25 cellular contexts compared by ENCODE assay signal in the genomic region with DNA sequence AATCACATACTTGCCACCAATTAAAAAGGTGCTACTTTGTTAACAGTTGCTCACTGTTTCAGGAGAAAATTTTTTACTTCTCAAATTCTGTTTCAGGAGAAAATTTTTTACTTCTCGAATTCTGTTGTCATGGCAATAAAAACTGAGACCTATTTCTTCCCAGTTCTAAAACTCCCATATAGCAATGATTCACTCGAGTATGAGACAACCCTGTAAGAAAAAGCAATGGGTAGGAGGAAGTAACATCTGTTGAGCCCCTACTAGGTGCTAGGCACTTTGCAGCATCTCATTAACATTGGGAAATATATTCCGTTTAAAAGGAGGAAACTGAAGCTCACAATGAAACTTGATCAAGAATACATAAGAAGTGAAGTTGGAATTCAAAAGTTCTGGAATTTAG. TPM values are rescaled to one million over a fixed set of nuclear protein-coding genes. Genes with fewer than 3 reads are reported as not detected.
"Had no signal": no experiment of that assay in that cellular context is flagged by ENCODE, and none has a peak within 500 bp of the region (broad histone marks: within the 10 kb centered on the region; RNA-seq: fewer than 3 reads in every experiment).

No MANE protein-coding gene starts in this region.

- H3K4me3 ChIP-seq: colonic mucosa, esophagus squamous epithelium, gastroesophageal sphincter, left ventricle myocardium inferior, lower lobe of right lung, psoas muscle, spleen, suprapubic skin, thyroid gland had no signal

- H3K9me3 ChIP-seq: colonic mucosa, esophagus squamous epithelium, gastroesophageal sphincter, left ventricle myocardium inferior, lower lobe of right lung, psoas muscle, suprapubic skin, thyroid gland had no signal

- H3K4me3 Mint-ChIP-seq: immature natural killer cell, memory B cell, mesothelial cell of epicardium, nephron, type B pancreatic cell had no signal

- H3K36me3 Mint-ChIP-seq: immature natural killer cell, memory B cell, mesothelial cell of epicardium, type B pancreatic cell had no signal

- H3K36me3 ChIP-seq: colonic mucosa, esophagus squamous epithelium, gastroesophageal sphincter, left ventricle myocardium inferior, lower lobe of right lung, spleen, suprapubic skin, thyroid gland had no signal

- H3K9me3 Mint-ChIP-seq: memory B cell had no signal

- H3K27me3 ChIP-seq: colonic mucosa, esophagus squamous epithelium, gastroesophageal sphincter, suprapubic skin, thyroid gland had no signal

- H3K27ac ChIP-seq: colonic mucosa, esophagus squamous epithelium, gastroesophageal sphincter, left ventricle myocardium inferior, lower lobe of right lung, psoas muscle, spleen, suprapubic skin, thyroid gland had no signal

- H3K4me1 ChIP-seq: colonic mucosa, esophagus squamous epithelium, gastroesophageal sphincter, left ventricle myocardium inferior, lower lobe of right lung, psoas muscle, spleen, suprapubic skin, thyroid gland had no signal

- H3K4me1 Mint-ChIP-seq: immature natural killer cell, memory B cell, mesothelial cell of epicardium, nephron had no signal

- DNase-seq: colonic mucosa; dermis blood vessel endothelial cell; esophagus squamous epithelium; foreskin fibroblast; glutamatergic neuron; immature natural killer cell; kidney; left cardiac atrium; left ventricle myocardium inferior; lower lobe of right lung; psoas muscle; spleen; stimulated activated CD4-positive, alpha-beta T cell treated with anti-CD3 and anti-CD28 coated beads, Interleukin-15, amount 100 ng/mL, for 24 hours; stimulated activated CD4-positive, alpha-beta T cell treated with anti-CD3 and anti-CD28 coated beads, Interleukin-1b, Interleukin-23, amount 100 ng/mL, for 48 hours; stimulated activated CD4-positive, alpha-beta T cell treated with anti-CD3 and anti-CD28 coated beads, Interleukin-4, amount 100 ng/mL, for 4 hours; stimulated activated naive CD4-positive, alpha-beta T cell treated with Interleukin-2 at 50 U/mL for 16 hours; thyroid gland had no signal

- H3K27me3 Mint-ChIP-seq: type B pancreatic cell had no signal

- ATAC-seq: gastroesophageal sphincter, left cardiac atrium, lower lobe of right lung, psoas muscle, sciatic nerve had no signal

- H3K27ac Mint-ChIP-seq: immature natural killer cell, memory B cell, mesothelial cell of epicardium, nephron, type B pancreatic cell had no signal

RNA-seq across cellular contexts. Expression of gene IGSF11, which starts 35.1 kb away (rescaled TPM):
- total RNA-seq: dermis blood vessel endothelial cell, epithelial cell of proximal tubule had no signal
